Comparison of ENCODE assay signal across 10 cellular contexts in genomic region chr5:35194636-35195471, GRCh38. TPM values are rescaled to one million over a fixed set of nuclear protein-coding genes. Genes with fewer than 3 reads are reported as not detected.
DNase-seq lines count a peak whose midpoint lies in the region; ATAC-seq and TF ChIP-seq lines count a peak whose summit lies in the region.
"Had no signal": no experiment of that assay in that cellular context is flagged by ENCODE, and none has a peak within 500 bp of the region (broad histone marks: within the 10 kb centered on the region; RNA-seq: fewer than 3 reads in every experiment).

No MANE protein-coding gene starts in this region.

- 82 to 83% (median 83%) methylated on average over 12 of the region's 12 CpGs for WGBS in ovary, 3 donors

- peak; percentile 94 for ATAC-seq in HG03108 (IDR thresholded peaks at IDR 0.05; ENCODE audit: unreplicated experiment)
- ATAC-seq: activated CD4-positive, CD25-positive, alpha-beta regulatory T cell treated with anti-CD3 and anti-CD28 coated beads, Interleukin-2, amount 50 U/mL, for 24 hours had no signal

- no peaks in the 10 kb centered on the region for H4K20me1 ChIP-seq in DOHH2 (ENCODE audit: control insufficient read depth, insufficient read depth, low read depth, low read length)

- H3K9me3 ChIP-seq in DOHH2 (ENCODE audit: control insufficient read depth, insufficient read depth, low read length) (no peaks in the 10 kb centered on the region), ovary (no peaks in the 10 kb centered on the region)

- H3K27ac ChIP-seq in DOHH2 (ENCODE audit: low read depth, low read length) (peak overlapping the region; percentile 24; the same call in 1 of the 2 replicates), ovary (no peak overlapping the region)

- no peaks in the 10 kb centered on the region for H3F3A ChIP-seq in DOHH2 (ENCODE audit: control insufficient read depth, insufficient read depth)

- no peaks in the 10 kb centered on the region for H3K9me2 ChIP-seq in DOHH2 (replicated peaks; ENCODE audit: control insufficient read depth, low read length)

- no peaks in the 10 kb centered on the region for H3K79me2 ChIP-seq in DOHH2 (ENCODE audit: control insufficient read depth, low read length)

- intact Hi-C loops in ovary (cut with DNase I) = loop anchor here in 1 of 4 donors (10.0 kb wide), 1 partner anchor 110 kb away; no protein-coding TSS in a partner anchor

- H3K36me3 ChIP-seq in DOHH2 (ENCODE audit: control insufficient read depth, low read length) = no peaks in the 10 kb centered on the region
- no peaks in the 10 kb centered on the region for H3K36me3 ChIP-seq in ovary

- TF ChIP-seq POLR2A in ovary (IDR thresholded peaks at IDR 0.05) = no peak

- peak; percentile 19 for DNase-seq in GM20000 (ENCODE audit: low spot score)
- peak; percentile 39 for DNase-seq in SIG-M5 treated with dmso at 0.1 percent for 504 hours (lab: John Stamatoyannopoulos, UW; ENCODE audit: unreplicated experiment)
- no peak for DNase-seq in SW480 (ENCODE audit: low spot score)
- no peak for DNase-seq in putamen (ENCODE audit: low spot score)
- DNase-seq in NCI-H510A (lab: John Stamatoyannopoulos, UW) = no peak
- no peak for DNase-seq in ovary
- DNase-seq: hypothalamus had no signal

- H3K4me1 ChIP-seq in DOHH2 (ENCODE audit: control insufficient read depth, low read length) (peaks cover 16% of the 10 kb centered on the region), ovary (ENCODE audit: insufficient read depth) (peaks cover 6% of the 10 kb centered on the region)

- TF ChIP-seq EP300 in ovary (IDR thresholded peaks at IDR 0.05) = no peak

- H3K27me3 ChIP-seq in DOHH2 (ENCODE audit: control insufficient read depth, low read length) = peaks cover 2% of the 10 kb centered on the region; the same call in 1 of the 2 replicates
- no peaks in the 10 kb centered on the region for H3K27me3 ChIP-seq in ovary

- H3K4me3 ChIP-seq in DOHH2 (ENCODE audit: low read length) = peak overlapping the region; percentile 24; the same call in 1 of the 2 replicates
- no peak overlapping the region for H3K4me3 ChIP-seq in ovary

- peak overlapping the region; percentile 34 for H3K4me2 ChIP-seq in DOHH2 (ENCODE audit: low read length)

- no peak for TF ChIP-seq CTCF in DOHH2 (IDR thresholded peaks at IDR 0.05; ENCODE audit: low read depth, low read length, poor library complexity, severe bottlenecking)
- TF ChIP-seq CTCF in GM20000 (IDR thresholded peaks at IDR 0.05; ENCODE audit: extremely low read depth, missing control alignments) = no peak
- TF ChIP-seq CTCF in ovary (IDR thresholded peaks at IDR 0.05) = no peak

RNA-seq across cellular contexts. Expression of gene PRLR, which starts 35.4 kb away (rescaled TPM):
- 10 to 100 TPM in 3 of 7 donors, 1 to 10 TPM in 4; 3.2 to 18.5 (median 8.1) TPM for total RNA-seq in ovary
- polyA plus RNA-seq in ovary = 10 to 100 TPM in 1 of 2 donors, 1 to 10 TPM in 1; 1.8 to 24.5 TPM

Comparison
In these comparisons a context has a peak if more than half of its experiments do, and no peak if none do; other contexts are left out.
1. DNase-seq: peak in GM20000 (single experiment) and SIG-M5 treated with dmso at 0.1 percent for 504 hours (single experiment); none in SW480 (single experiment), putamen (single experiment), NCI-H510A (single experiment) and ovary (0 of 5).